ENCODE assay signal across 8 cellular contexts in the genomic region with DNA sequence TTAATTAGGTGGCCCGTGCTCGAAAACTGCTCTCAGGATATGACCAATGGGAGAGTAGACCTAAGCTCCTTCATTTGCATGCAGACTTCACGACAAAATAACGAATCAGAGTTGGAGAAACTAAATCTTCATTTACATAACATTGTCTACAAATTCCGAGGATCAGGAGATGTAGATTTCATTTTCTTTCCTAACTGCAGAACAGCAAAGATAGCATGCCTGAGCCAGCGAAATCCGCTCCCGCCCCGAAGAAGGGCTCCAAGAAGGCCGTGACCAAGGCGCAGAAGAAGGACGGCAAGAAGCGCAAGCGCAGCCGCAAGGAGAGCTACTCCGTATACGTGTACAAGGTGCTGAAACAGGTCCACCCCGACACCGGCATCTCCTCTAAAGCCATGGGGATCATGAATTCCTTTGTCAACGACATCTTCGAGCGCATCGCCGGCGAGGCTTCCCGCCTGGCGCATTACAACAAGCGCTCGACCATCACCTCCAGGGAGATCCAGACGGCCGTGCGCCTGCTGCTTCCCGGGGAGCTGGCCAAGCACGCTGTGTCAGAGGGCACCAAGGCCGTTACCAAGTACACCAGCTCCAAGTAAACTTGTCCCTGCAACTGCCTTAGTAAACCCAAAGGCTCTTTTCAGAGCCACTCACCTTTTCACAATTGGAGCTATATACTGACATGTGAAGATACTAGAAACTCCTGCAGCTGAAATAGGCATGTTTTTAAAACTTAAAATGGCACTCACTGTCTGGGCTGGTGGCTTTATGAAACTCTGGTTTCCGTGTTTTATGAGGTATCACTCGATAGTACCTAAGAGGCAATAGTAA.
DNase-seq lines count a peak whose midpoint lies in the region; ATAC-seq and TF ChIP-seq lines count a peak whose summit lies in the region.

No MANE protein-coding gene starts in this region.

- TF ChIP-seq CTCF in ascending aorta (IDR thresholded peaks at IDR 0.05): no peak
- TF ChIP-seq CTCF in heart left ventricle (IDR thresholded peaks at IDR 0.05): no peak
- no peak for TF ChIP-seq CTCF in ovary (IDR thresholded peaks at IDR 0.05)

- H3K27ac ChIP-seq in SJSA1: no peak overlapping the region; the same call in 1 of the 2 replicates
- H3K27ac ChIP-seq in ascending aorta: peak overlapping the region; percentile 76 to 83
- peak overlapping the region in 11 of 12 donors; percentile 66 to 89 (median 80) for H3K27ac ChIP-seq in heart left ventricle
- H3K27ac ChIP-seq in ovary: peak overlapping the region; percentile 35 to 89

- WGBS in heart left ventricle, 4 donors: 1 to 2% (median 1%) methylated on average over 33 to 37 of the region's 37 CpGs
- WGBS in ovary, 3 donors: 0 to 1% (median 1%) methylated on average over 37 of the region's 37 CpGs

- TF ChIP-seq EP300 in ovary (IDR thresholded peaks at IDR 0.05): no peak

- ATAC-seq in GM21717 (IDR thresholded peaks at IDR 0.05; ENCODE audit: unreplicated experiment) (peak; percentile 48), heart left ventricle (peak; percentile 91 to 95 (median 95)), GM21825 (IDR thresholded peaks at IDR 0.05; ENCODE audit: unreplicated experiment) (no peak), HG02938 (IDR thresholded peaks at IDR 0.05; ENCODE audit: unreplicated experiment) (no peak)

- H3K36me3 ChIP-seq in SJSA1: no peaks in the 10 kb centered on the region
- no peaks in the 10 kb centered on the region for H3K36me3 ChIP-seq in ascending aorta
- H3K36me3 ChIP-seq in heart left ventricle: no peaks in the 10 kb centered on the region
- H3K36me3 ChIP-seq in ovary: no peaks in the 10 kb centered on the region

- H3K4me1 ChIP-seq in SJSA1 (replicated peaks) (peaks cover 14% of the 10 kb centered on the region; the same call in 1 of the 2 replicates), ascending aorta (peaks cover 4 to 7% of the 10 kb centered on the region in 2 donors), heart left ventricle (peaks cover 0 to 30% (median 10%) of the 10 kb centered on the region in 12 donors), ovary (ENCODE audit: insufficient read depth) (peaks cover 2% of the 10 kb centered on the region)

- H3K9me3 ChIP-seq in SJSA1 (replicated peaks) (no peaks in the 10 kb centered on the region), ascending aorta (no peaks in the 10 kb centered on the region), heart left ventricle (no peaks in the 10 kb centered on the region), ovary (no peaks in the 10 kb centered on the region)

- DNase-seq in Ammon's horn (ENCODE audit: low spot score) (peak; percentile 89), SJSA1 (ENCODE audit: low read depth in 1 of 2, low spot score in 2 of 2) (peak in 1 of 2 experiments; percentile 60), ascending aorta (ENCODE audit: low spot score in 2 of 2) (peak in 1 of 2 donors; percentile 84), heart left ventricle (peak; percentile 41 to 71 (median 65)), ovary (peak; percentile 69 to 81 (median 75))

- intact Hi-C loops in ascending aorta (cut with DNase I): no loop called here
- intact Hi-C loops in heart left ventricle (cut with DNase I): loop anchor here in 1 of 10 donors (10.0 kb wide), 1 partner anchor 101 kb away; a partner anchor contains a TSS
- intact Hi-C loops in ovary (cut with DNase I): loop anchor here in 1 of 4 donors (10.0 kb wide), 1 partner anchor 129 kb away; a partner anchor contains a TSS

- peak in 1 of 2 donors; percentile 96 for TF ChIP-seq POLR2A in heart left ventricle (IDR thresholded peaks at IDR 0.05)
- peak; percentile 73 for TF ChIP-seq POLR2A in ovary (IDR thresholded peaks at IDR 0.05)

- H3K27me3 ChIP-seq in SJSA1 (replicated peaks) (no peaks in the 10 kb centered on the region), ascending aorta (no peaks in the 10 kb centered on the region), heart left ventricle (no peaks in the 10 kb centered on the region), ovary (no peaks in the 10 kb centered on the region)

- H3K4me3 ChIP-seq in SJSA1: peak overlapping the region; percentile 26
- peak overlapping the region; percentile 59 to 64 for H3K4me3 ChIP-seq in ascending aorta
- H3K4me3 ChIP-seq in heart left ventricle: peak overlapping the region; percentile 25 to 71 (median 56)
- peak overlapping the region; percentile 46 for H3K4me3 ChIP-seq in ovary

Comparison
In these comparisons a context has a peak if more than half of its experiments do, and no peak if none do; other contexts are left out.
1. ATAC-seq: peak in GM21717 (single experiment) and heart left ventricle (4 of 4); none in GM21825 (single experiment) and HG02938 (single experiment).
2. Peak in every context shown above with its lines, with median percentiles within 50 percentile points of each other: H3K4me3 ChIP-seq.